1 cellular context compared by ENCODE assay signal in the genomic region with DNA sequence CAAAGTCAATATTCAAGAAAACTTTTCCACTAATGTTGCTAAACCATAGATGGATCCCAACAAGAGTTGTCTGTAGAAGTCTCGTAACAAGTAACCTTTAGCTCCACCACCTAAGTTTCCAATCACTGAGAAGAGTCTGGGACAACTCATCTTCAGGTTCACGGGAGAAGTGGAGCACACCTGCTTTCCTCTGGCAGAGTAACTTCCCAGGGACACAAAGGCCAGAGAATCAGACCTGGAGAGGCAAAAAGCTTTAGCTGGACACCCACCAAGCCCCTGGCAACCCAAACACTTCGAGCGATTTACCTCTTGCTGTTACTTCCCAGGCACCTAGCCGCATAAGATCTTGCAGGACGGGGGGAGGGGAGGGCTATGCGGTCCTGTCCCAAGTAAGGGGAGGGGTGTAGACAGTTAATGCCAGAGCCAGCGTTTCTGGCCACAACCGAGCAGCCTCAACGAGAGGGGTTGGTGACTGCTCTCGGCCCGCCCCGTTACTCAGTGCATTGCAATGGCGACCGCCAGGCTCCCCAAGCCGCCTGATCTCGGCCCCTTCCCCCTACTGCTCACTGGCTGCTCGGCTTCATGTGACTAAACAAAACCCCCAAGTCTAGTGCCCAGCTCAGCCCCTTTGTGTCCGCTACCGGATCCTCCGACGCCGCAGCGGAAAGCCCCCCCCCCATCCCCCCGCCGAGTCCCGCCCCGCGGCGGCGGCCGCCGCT.
TF ChIP-seq lines count a peak whose summit lies in the region.

No MANE protein-coding gene starts in this region.

TF ChIP-seq in WTC11, 78 proteins besides CTCF, POLR2A, EP300 and RAD21 (continued from another document):
- TF ChIP-seq USF1 (CRISPR knock-in tag; IDR thresholded peaks at IDR 0.05) (peak; percentile 87), TEAD4 (CRISPR knock-in tag; IDR thresholded peaks at IDR 0.05) (no peak), CREM (CRISPR knock-in tag; IDR thresholded peaks at IDR 0.05) (no peak), CREB1 (CRISPR knock-in tag; IDR thresholded peaks at IDR 0.05) (0 out of 2 replicates have a peak, but pooled peaks have one; percentile 26), SMAD3 (CRISPR knock-in tag; IDR thresholded peaks at IDR 0.05; ENCODE audit: borderline replicate concordance) (0 out of 2 replicates have a peak, but pooled peaks have one; percentile 71), ZNF232 (CRISPR knock-in tag; IDR thresholded peaks at IDR 0.05) (0 out of 2 replicates have a peak, but pooled peaks have one; percentile 54), RELA (CRISPR knock-in tag; IDR thresholded peaks at IDR 0.05; ENCODE audit: borderline replicate concordance) (no peak), ERG (CRISPR knock-in tag; IDR thresholded peaks at IDR 0.05) (no peak), ARID4B (CRISPR knock-in tag; IDR thresholded peaks at IDR 0.05; ENCODE audit: borderline replicate concordance) (no peak), NFATC4 (CRISPR knock-in tag; IDR thresholded peaks at IDR 0.05) (peak; percentile 49; the same call in 1 of the 2 replicates), ZNF317 (CRISPR knock-in tag; IDR thresholded peaks at IDR 0.05; ENCODE audit: borderline replicate concordance, low read depth) (no peak), EMX1 (CRISPR knock-in tag; IDR thresholded peaks at IDR 0.05) (0 out of 2 replicates have a peak, but pooled peaks have one; percentile 50), FOXK1 (CRISPR knock-in tag; IDR thresholded peaks at IDR 0.05) (0 out of 2 replicates have a peak, but pooled peaks have one; percentile 35), MYBL2 (CRISPR knock-in tag; IDR thresholded peaks at IDR 0.05) (no peak), ZBTB43 (CRISPR knock-in tag; IDR thresholded peaks at IDR 0.05) (no peak), ZNF121 (CRISPR knock-in tag; IDR thresholded peaks at IDR 0.05) (no peak), TCF7 (CRISPR knock-in tag; IDR thresholded peaks at IDR 0.05; ENCODE audit: low read depth) (no peak), ETV6 (CRISPR knock-in tag; IDR thresholded peaks at IDR 0.05) (peak; percentile 53; the same call in 1 of the 2 replicates), ZNF263 (CRISPR knock-in tag; IDR thresholded peaks at IDR 0.05; ENCODE audit: low read depth) (no peak)
- TF ChIP-seq, protein P1, sequence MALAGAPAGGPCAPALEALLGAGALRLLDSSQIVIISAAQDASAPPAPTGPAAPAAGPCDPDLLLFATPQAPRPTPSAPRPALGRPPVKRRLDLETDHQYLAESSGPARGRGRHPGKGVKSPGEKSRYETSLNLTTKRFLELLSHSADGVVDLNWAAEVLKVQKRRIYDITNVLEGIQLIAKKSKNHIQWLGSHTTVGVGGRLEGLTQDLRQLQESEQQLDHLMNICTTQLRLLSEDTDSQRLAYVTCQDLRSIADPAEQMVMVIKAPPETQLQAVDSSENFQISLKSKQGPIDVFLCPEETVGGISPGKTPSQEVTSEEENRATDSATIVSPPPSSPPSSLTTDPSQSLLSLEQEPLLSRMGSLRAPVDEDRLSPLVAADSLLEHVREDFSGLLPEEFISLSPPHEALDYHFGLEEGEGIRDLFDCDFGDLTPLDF (CRISPR knock-in tag; IDR thresholded peaks at IDR 0.05), result no peak
- TF ChIP-seq, protein P2, sequence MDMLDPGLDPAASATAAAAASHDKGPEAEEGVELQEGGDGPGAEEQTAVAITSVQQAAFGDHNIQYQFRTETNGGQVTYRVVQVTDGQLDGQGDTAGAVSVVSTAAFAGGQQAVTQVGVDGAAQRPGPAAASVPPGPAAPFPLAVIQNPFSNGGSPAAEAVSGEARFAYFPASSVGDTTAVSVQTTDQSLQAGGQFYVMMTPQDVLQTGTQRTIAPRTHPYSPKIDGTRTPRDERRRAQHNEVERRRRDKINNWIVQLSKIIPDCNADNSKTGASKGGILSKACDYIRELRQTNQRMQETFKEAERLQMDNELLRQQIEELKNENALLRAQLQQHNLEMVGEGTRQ (CRISPR knock-in tag; IDR thresholded peaks at IDR 0.05), result peak; percentile 86
